2 cellular contexts compared by ENCODE assay signal in genomic region chr2:108974674-108975073, GRCh38.
TF ChIP-seq lines count a peak whose summit lies in the region.

No MANE protein-coding gene starts in this region.

TF ChIP-seq in K562, 482 proteins besides CTCF, POLR2A, EP300 and RAD21:
- TF ChIP-seq ELF4 (CRISPR knock-in tag; IDR thresholded peaks at IDR 0.05), result no peak
TF ChIP-seq in K562: peak in this region for 0.

TF ChIP-seq in WTC11, 78 proteins besides CTCF, POLR2A, EP300 and RAD21:
- no peak for TF ChIP-seq E2F1 (CRISPR knock-in tag; IDR thresholded peaks at IDR 0.05)
- TF ChIP-seq ESRRA (CRISPR knock-in tag; IDR thresholded peaks at IDR 0.05; ENCODE audit: borderline replicate concordance), result no peak
- no peak for TF ChIP-seq SOX15 (CRISPR knock-in tag; IDR thresholded peaks at IDR 0.05)
- no peak for TF ChIP-seq ZNF281 (CRISPR knock-in tag; IDR thresholded peaks at IDR 0.05)
- no peak for TF ChIP-seq ATF1 (CRISPR knock-in tag; IDR thresholded peaks at IDR 0.05)
- TF ChIP-seq GABPB1 (CRISPR knock-in tag; IDR thresholded peaks at IDR 0.05), result no peak
- TF ChIP-seq SMAD3 (CRISPR knock-in tag; IDR thresholded peaks at IDR 0.05; ENCODE audit: borderline replicate concordance), result no peak
- no peak for TF ChIP-seq NFYB (CRISPR knock-in tag; conservative IDR thresholded peaks at IDR 0.05; ENCODE audit: low read depth)
- no peak for TF ChIP-seq ZNF232 (CRISPR knock-in tag; IDR thresholded peaks at IDR 0.05)
